ENCODE assay signal across 8 cellular contexts in genomic region chr1:173867753-173868265, GRCh38. TPM values are rescaled to one million over a fixed set of nuclear protein-coding genes. Genes with fewer than 3 reads are reported as not detected.
DNase-seq lines count a peak whose midpoint lies in the region; ATAC-seq, FAIRE-seq and TF ChIP-seq lines count a peak whose summit lies in the region.

TSS of gene GAS5 (minus strand) at chr1:173867989.

- under 1% methylated on average over 30 of the region's 30 CpGs for WGBS in right cardiac atrium

- peaks cover 23% of the 10 kb centered on the region for H3K4me1 Mint-ChIP-seq in astrocyte (ENCODE audit: low read depth, unreplicated experiment)

- H3K79me2 ChIP-seq in astrocyte (ENCODE audit: insufficient read depth, low read length): peaks cover 54% of the 10 kb centered on the region

- ATAC-seq in HG02884 (IDR thresholded peaks at IDR 0.05; ENCODE audit: unreplicated experiment): peak; percentile 68
- ATAC-seq in right cardiac atrium: peak; percentile 96 to 97

- no peak for TF ChIP-seq CTCF in astrocyte (IDR thresholded peaks at IDR 0.05; ENCODE audit: insufficient read depth, low read depth, low read length)
- TF ChIP-seq CTCF in vagina (IDR thresholded peaks at IDR 0.05): peak in 1 of 3 experiments; percentile 22

- H3K27me3 ChIP-seq in astrocyte (ENCODE audit: insufficient read depth, low read length) (no peaks in the 10 kb centered on the region), right cardiac atrium (ENCODE audit: control insufficient read depth, insufficient read depth) (no peaks in the 10 kb centered on the region), vagina (no peaks in the 10 kb centered on the region)

- peak within 1 kb of the TSS; percentile 99 for H3K4me3 Mint-ChIP-seq in astrocyte (ENCODE audit: unreplicated experiment)

- H3K4me2 ChIP-seq in astrocyte (ENCODE audit: low read length): peak within 1 kb of the TSS; percentile 87

- DNase-seq in NCI-H187 (lab: John Stamatoyannopoulos, UW) (peak; percentile 100), T-helper 2 cell (peak; percentile 94 to 100 (median 99)), astrocyte (ENCODE audit: low read depth) (peak; percentile 99), right cardiac atrium (peak; percentile 99 to 100 (median 99)), putamen (ENCODE audit: low spot score) (peak; percentile 99), vagina (ENCODE audit: extremely low spot score in 2 of 2) (peak; percentile 100)

- H3K27me3 Mint-ChIP-seq in astrocyte (ENCODE audit: low read depth, unreplicated experiment): no peaks in the 10 kb centered on the region

- H3K4me3 ChIP-seq in astrocyte (ENCODE audit: insufficient read depth, low read depth, low read length): peak within 1 kb of the TSS; percentile 98
- H3K4me3 ChIP-seq in right cardiac atrium (ENCODE audit: low read length): peak within 1 kb of the TSS; percentile 69
- H3K4me3 ChIP-seq in vagina: peak within 1 kb of the TSS; percentile 86 to 92

- peak; percentile 13 for FAIRE-seq in astrocyte (lab: Jason Lieb, UNC)

- H2AFZ ChIP-seq in astrocyte (ENCODE audit: low read depth, low read length): peak within 1 kb of the TSS; percentile 80

- H3K27ac ChIP-seq in astrocyte (ENCODE audit: low read depth, low read length) (peak within 1 kb of the TSS; percentile 78), right cardiac atrium (ENCODE audit: low read length) (peak within 1 kb of the TSS; percentile 95), vagina (peak within 1 kb of the TSS; percentile 99)

- peak within 1 kb of the TSS; percentile 95 for H3K9ac ChIP-seq in astrocyte (ENCODE audit: low read length)

- peak within 1 kb of the TSS; percentile 99 for H3K27ac Mint-ChIP-seq in astrocyte (ENCODE audit: unreplicated experiment)

- H3K9me3 Mint-ChIP-seq in astrocyte (ENCODE audit: unreplicated experiment): no peaks in the 10 kb centered on the region

- H4K20me1 ChIP-seq in astrocyte (ENCODE audit: insufficient read depth, low read length): peaks cover 49% of the 10 kb centered on the region

- H3K9me3 ChIP-seq in astrocyte (ENCODE audit: insufficient read depth, low read depth, low read length) (no peaks in the 10 kb centered on the region), right cardiac atrium (ENCODE audit: control insufficient read depth, low read length) (no peaks in the 10 kb centered on the region), vagina (no peaks in the 10 kb centered on the region)

- H3K4me1 ChIP-seq in astrocyte (ENCODE audit: insufficient read depth, low read length) (peaks cover 6% of the 10 kb centered on the region), right cardiac atrium (ENCODE audit: control insufficient read depth, insufficient read depth, low read length) (peaks cover 7% of the 10 kb centered on the region), vagina (peaks cover 42% of the 10 kb centered on the region)

- H3K36me3 ChIP-seq in astrocyte (ENCODE audit: insufficient read depth, low read length) (peaks cover 49% of the 10 kb centered on the region), vagina (peaks cover 7 to 50% of the 10 kb centered on the region in 2 donors)

- TF ChIP-seq POLR2A in GM15510 (IDR thresholded peaks at IDR 0.05; ENCODE audit: borderline replicate concordance, extremely low read depth, insufficient read length) (peak; percentile 99), vagina (IDR thresholded peaks at IDR 0.05) (peak; percentile 95 to 96)

- intact Hi-C loops in right cardiac atrium (cut with DNase I): no loop called here
- intact Hi-C loops in vagina (cut with DNase I): loop anchor here (5.0 kb wide), 1 partner anchor 391 kb away; the partner anchor contains the start of gene PRDX6

- peaks cover 46% of the 10 kb centered on the region for H3K36me3 Mint-ChIP-seq in astrocyte (ENCODE audit: low read depth, unreplicated experiment)

RNA-seq across cellular contexts. Expression of gene GAS5, which starts in this region (rescaled TPM):
- total RNA-seq in astrocyte (435 and 473 TPM in 2 replicates), right cardiac atrium (10 to 100 TPM; 69.3 to 92.6 (median 82.5) TPM), vagina (466 TPM)
- polyA plus RNA-seq in right cardiac atrium: 78.6 TPM

Comparison
In these comparisons a context has a peak if more than half of its experiments do, and no peak if none do; other contexts are left out.
1. Peak in every context shown above with its lines: DNase-seq, ATAC-seq, H3K4me3 ChIP-seq and H3K27ac ChIP-seq.